In genomic region chr2:152221870-152222269, GRCh38 we compare ENCODE assay signal across 18 cellular contexts. TPM values are rescaled to one million over a fixed set of nuclear protein-coding genes. Genes with fewer than 3 reads are reported as not detected.
A peak's percentile ranks its signal among the peaks of the same experiment; 100 is the strongest.
DNase-seq lines count a peak whose midpoint lies in the region; ATAC-seq and TF ChIP-seq lines count a peak whose summit lies in the region.
"Had no signal": no experiment of that assay in that cellular context is flagged by ENCODE, and none has a peak within 500 bp of the region (broad histone marks: within the 10 kb centered on the region; RNA-seq: fewer than 3 reads in every experiment).

No MANE protein-coding gene starts in this region.

- peak overlapping the region in 30 of 59 donors; percentile 1 to 69 (median 37) for H3K27ac ChIP-seq in dorsolateral prefrontal cortex
- H3K27ac ChIP-seq: A549, brain microvascular endothelial cell, SJCRH30, upper lobe of right lung had no signal

- no peaks in the 10 kb centered on the region for H3K9me3 Mint-ChIP-seq in naive thymus-derived CD8-positive, alpha-beta T cell
- no peaks in the 10 kb centered on the region for H3K9me3 Mint-ChIP-seq in activated naive CD4-positive, alpha-beta T cell treated with anti-CD3 and anti-CD28 coated beads for 36 hours

- intact Hi-C loops in dorsolateral prefrontal cortex (cut with DNase I), result no loop called here
- intact Hi-C loops in activated naive CD4-positive, alpha-beta T cell treated with anti-CD3 and anti-CD28 coated beads for 36 hours (cut with micrococcal nuclease), result no loop called here

- CTCF ChIA-PET in activated naive CD4-positive, alpha-beta T cell treated with anti-CD3 and anti-CD28 coated beads for 36 hours (lab: Charles Lee), result no interaction called here

- POLR2A ChIA-PET in naive thymus-derived CD8-positive, alpha-beta T cell (lab: Charles Lee), result no interaction called here

- TF ChIP-seq CTCF in dorsolateral prefrontal cortex (IDR thresholded peaks at IDR 0.05 in 54 of 56, conservative IDR thresholded peaks at IDR 0.05 in 2 of 56; ENCODE audit: low read depth in 1 of 56, partially characterized antibody in 56 of 56), result no peak

- ATAC-seq in GM18909 (IDR thresholded peaks at IDR 0.05; ENCODE audit: poor library complexity, unreplicated experiment), result no peak
- no peak for ATAC-seq in naive thymus-derived CD8-positive, alpha-beta T cell
- ATAC-seq: A549, upper lobe of right lung had no signal

- H3K4me1 Mint-ChIP-seq in naive thymus-derived CD8-positive, alpha-beta T cell, result peaks cover 0 to 1% (median 0%) of the 10 kb centered on the region in 4 donors
- H3K4me1 Mint-ChIP-seq in activated naive CD4-positive, alpha-beta T cell treated with anti-CD3 and anti-CD28 coated beads for 36 hours (ENCODE audit: low read depth), result no peaks in the 10 kb centered on the region
- H3K4me1 Mint-ChIP-seq: naive B cell had no signal

- H3K4me3 ChIP-seq in dorsolateral prefrontal cortex, result no peak overlapping the region
- H3K4me3 ChIP-seq: A549, SJCRH30, upper lobe of right lung had no signal

- H3K4me3 Mint-ChIP-seq in naive thymus-derived CD8-positive, alpha-beta T cell, result no peak overlapping the region
- H3K4me3 Mint-ChIP-seq in activated naive CD4-positive, alpha-beta T cell treated with anti-CD3 and anti-CD28 coated beads for 36 hours, result no peak overlapping the region
- H3K4me3 Mint-ChIP-seq: naive B cell had no signal

- H3K27me3 Mint-ChIP-seq in naive thymus-derived CD8-positive, alpha-beta T cell, result peaks cover under 1 to 18% (median 5%) of the 10 kb centered on the region in 5 donors
- peaks cover 15% of the 10 kb centered on the region for H3K27me3 Mint-ChIP-seq in activated naive CD4-positive, alpha-beta T cell treated with anti-CD3 and anti-CD28 coated beads for 36 hours (ENCODE audit: low read depth)

- no peaks in the 10 kb centered on the region for H3K27me3 ChIP-seq in dorsolateral prefrontal cortex
- H3K27me3 ChIP-seq: brain microvascular endothelial cell, SJCRH30, upper lobe of right lung had no signal

- no peak overlapping the region for H3K27ac Mint-ChIP-seq in naive thymus-derived CD8-positive, alpha-beta T cell
- no peak overlapping the region for H3K27ac Mint-ChIP-seq in activated naive CD4-positive, alpha-beta T cell treated with anti-CD3 and anti-CD28 coated beads for 36 hours
- H3K27ac Mint-ChIP-seq: naive B cell, progenitor cell of endocrine pancreas had no signal

- DNase-seq in AG08395 (ENCODE audit: low spot score), result peak; percentile 72
- peak; percentile 48 for DNase-seq in M059J (ENCODE audit: low read depth)
- no peak for DNase-seq in dorsolateral prefrontal cortex
- peak; percentile 37 for DNase-seq in midbrain (lab: John Stamatoyannopoulos, UW)
- DNase-seq in NCI-H2029 treated with DMSO at 0.1 percent for 48 hours (lab: John Stamatoyannopoulos, UW), result no peak
- no peak for DNase-seq in naive thymus-derived CD8-positive, alpha-beta T cell
- no peak for DNase-seq in activated naive CD4-positive, alpha-beta T cell treated with anti-CD3 and anti-CD28 coated beads for 36 hours
- DNase-seq: activated naive CD4-positive, alpha-beta T cell; brain microvascular endothelial cell; naive B cell; NCI-H1436 treated with DMSO at 0.1 percent for 48 hours; SJCRH30; stimulated activated CD4-positive, alpha-beta T cell treated with anti-CD3 and anti-CD28 coated beads, Interleukin-12 subunit alpha, Interleukin-12 subunit beta, amount 100 ng/mL, for 4 hours; stimulated activated naive CD4-positive, alpha-beta T cell treated with Interleukin-2 at 50 U/mL for 16 hours; upper lobe of right lung had no signal

- no peaks in the 10 kb centered on the region for H3K36me3 Mint-ChIP-seq in naive thymus-derived CD8-positive, alpha-beta T cell
- H3K36me3 Mint-ChIP-seq in activated naive CD4-positive, alpha-beta T cell treated with anti-CD3 and anti-CD28 coated beads for 36 hours (ENCODE audit: low read depth), result no peaks in the 10 kb centered on the region
- H3K36me3 Mint-ChIP-seq: naive B cell had no signal

RNA-seq across cellular contexts. Expression of gene STAM2, which starts 46.3 kb away (rescaled TPM):
- total RNA-seq in M059J (2014; rRNA removed; shearing (Covaris generic)), result 18.0 and 31.1 TPM in 2 replicates
- total RNA-seq in dorsolateral prefrontal cortex, result 10 to 100 TPM; 25.9 to 44.5 (median 34.8) TPM
- total RNA-seq in naive thymus-derived CD8-positive, alpha-beta T cell, result 10 to 100 TPM; 22.8 to 23.1 TPM
- polyA plus RNA-seq in naive thymus-derived CD8-positive, alpha-beta T cell, result 1 to 10 TPM; 2.1 to 5.2 (median 3.9) TPM
- total RNA-seq in activated naive CD4-positive, alpha-beta T cell treated with anti-CD3 and anti-CD28 coated beads for 36 hours, result 10 to 100 TPM in 1 of 2 experiments, 1 to 10 TPM in 1; 9.6 to 10.8 TPM

Comparison
In these comparisons a context has a peak if more than half of its experiments do, and no peak if none do; other contexts are left out.
1. DNase-seq: peak in AG08395 (single experiment), M059J (single experiment) and midbrain (single experiment); none in dorsolateral prefrontal cortex (0 of 10), NCI-H2029 treated with DMSO at 0.1 percent for 48 hours (single experiment), naive thymus-derived CD8-positive, alpha-beta T cell (0 of 10) and activated naive CD4-positive, alpha-beta T cell treated with anti-CD3 and anti-CD28 coated beads for 36 hours (single experiment).